ENCODE assay signal across 9 cellular contexts in genomic region chr22:22787805-22788459, GRCh38.
A peak's percentile ranks its signal among the peaks of the same experiment; 100 is the strongest.
DNase-seq lines count a peak whose midpoint lies in the region; ATAC-seq and TF ChIP-seq lines count a peak whose summit lies in the region.
"Had no signal": no experiment of that assay in that cellular context is flagged by ENCODE, and none has a peak within 500 bp of the region (broad histone marks: within the 10 kb centered on the region; RNA-seq: fewer than 3 reads in every experiment).

No MANE protein-coding gene starts in this region.

- no peak for TF ChIP-seq EP300 in sigmoid colon (IDR thresholded peaks at IDR 0.05)

- TF ChIP-seq POLR2A in HCT116 (IDR thresholded peaks at IDR 0.05; ENCODE audit: borderline replicate concordance, extremely low read depth, insufficient read depth, insufficient read length), result no peak
- no peak for TF ChIP-seq POLR2A in sigmoid colon (IDR thresholded peaks at IDR 0.05)

- H3K9me2 ChIP-seq in HCT116 (ENCODE audit: insufficient read depth), result no peaks in the 10 kb centered on the region

- intact Hi-C loops in HCT116 (cut with micrococcal nuclease) (loop anchor here (1.0 to 10.0 kb wide), 2 partner anchors 96 to 167 kb away; no protein-coding TSS in a partner anchor), heart right ventricle (cut with DNase I) (no loop called here), sigmoid colon (cut with DNase I) (no loop called here)

- H3K4me1 ChIP-seq in HCT116 (ENCODE audit: control insufficient read depth in 1 of 2, insufficient read depth in 2 of 2, low read length in 2 of 2) (no peaks in the 10 kb centered on the region), heart right ventricle (peaks cover 0 to 11% (median 0%) of the 10 kb centered on the region in 9 donors), sigmoid colon (no peaks in the 10 kb centered on the region)
- H3K4me1 ChIP-seq: uterus had no signal

- no peak overlapping the region for H3K27ac ChIP-seq in HCT116 (ENCODE audit: low read depth, low read length)
- H3K27ac ChIP-seq in RWPE1, result no peak overlapping the region
- peak overlapping the region in 1 of 10 donors; percentile 77 for H3K27ac ChIP-seq in heart right ventricle
- no peak overlapping the region for H3K27ac ChIP-seq in sigmoid colon
- H3K27ac ChIP-seq: uterus had no signal

- 56 to 64% methylated on average over 9 of the region's 9 CpGs for WGBS in heart right ventricle, 2 donors
- WGBS in sigmoid colon, 2 donors, result 38 to 51% methylated on average over 9 of the region's 9 CpGs

- peak; percentile 54; the same call in 1 of the 2 replicates for TF ChIP-seq RAD21 in HCT116 (IDR thresholded peaks at IDR 0.05; ENCODE audit: low read depth)

- RAD21 ChIA-PET in HCT116 (lab: Charles Lee; ENCODE audit: low non-redundant PET in 1 of 2, low total read pairs in 2 of 2, uncharacterized antibody in 2 of 2, unreplicated experiment in 2 of 2), result interaction anchor here (1.1 to 1.5 kb wide), 3 partner anchors 22 to 96 kb away, joined by 3 to 10 read pairs (median 4); no protein-coding TSS in a partner anchor

- H3K4me3 ChIP-seq in BJ (ENCODE audit: low read depth, low read length) (no peak overlapping the region), HCT116 (replicated peaks in 1 of 2; ENCODE audit: low read depth in 1 of 2, low read length in 2 of 2) (no peak overlapping the region), heart right ventricle (no peak overlapping the region), sigmoid colon (no peak overlapping the region)
- H3K4me3 ChIP-seq: uterus had no signal

- TF ChIP-seq CTCF in BJ (IDR thresholded peaks at IDR 0.05; ENCODE audit: insufficient read depth, low read depth, low read length) (peak; percentile 87), HCT116 (IDR thresholded peaks at IDR 0.05 in 2 of 3, conservative IDR thresholded peaks at IDR 0.05 in 1 of 3; ENCODE audit: borderline replicate concordance in 1 of 3, insufficient read depth in 1 of 3, low read depth in 2 of 3, low read length in 2 of 3) (peak; percentile 50 to 97 (median 95); a peak in 5 of 6 replicates), RWPE1 (conservative IDR thresholded peaks at IDR 0.05; ENCODE audit: low read depth) (peak; percentile 46), heart right ventricle (IDR thresholded peaks at IDR 0.05) (peak; percentile 30 to 89 (median 63)), sigmoid colon (IDR thresholded peaks at IDR 0.05) (peak in 3 of 4 experiments; percentile 29 to 45 (median 43))

- CTCF ChIA-PET in BJ (lab: Yijun Ruan, JAX) (interaction anchor here (0.6 to 4.0 kb wide), 17 partner anchors 9 to 169 kb away, joined by 3 to 15 read pairs (median 5); no protein-coding TSS in a partner anchor), HCT116 (lab: Charles Lee) (interaction anchor here (0.7 to 4.7 kb wide), 23 partner anchors 8 to 172 kb away, joined by 3 to 58 read pairs (median 5); no protein-coding TSS in a partner anchor), RWPE1 (lab: Yijun Ruan, JAX) (interaction anchor here (0.5 to 1.0 kb wide), 4 partner anchors 17 to 404 kb away, joined by 3 to 6 read pairs (median 4); no protein-coding TSS in a partner anchor)

- H3K4me2 ChIP-seq in HCT116 (ENCODE audit: low read length), result no peak overlapping the region

- no peak overlapping the region for H3K9ac ChIP-seq in HCT116 (ENCODE audit: low read length)

- H3K36me3 ChIP-seq in BJ (ENCODE audit: control insufficient read depth, insufficient read depth, low read length), result no peaks in the 10 kb centered on the region
- no peaks in the 10 kb centered on the region for H3K36me3 ChIP-seq in HCT116 (ENCODE audit: control insufficient read depth in 1 of 2, insufficient read depth in 2 of 2, low read length in 2 of 2)
- no peaks in the 10 kb centered on the region for H3K36me3 ChIP-seq in heart right ventricle
- H3K36me3 ChIP-seq in sigmoid colon, result no peaks in the 10 kb centered on the region
- H3K36me3 ChIP-seq: uterus had no signal

- no TSS peak for BruUV-seq in HCT116 (replicated peaks; lab: Mats Ljungman, UMichigan)

- H3K27me3 ChIP-seq in BJ (ENCODE audit: control insufficient read depth, insufficient read depth, low read length) (peaks cover 1% of the 10 kb centered on the region; the same call in 1 of the 2 replicates), HCT116 (ENCODE audit: insufficient read depth, low read length) (peaks cover 5% of the 10 kb centered on the region; the same call in 1 of the 2 replicates), heart right ventricle (peaks cover 0 to 40% (median 29%) of the 10 kb centered on the region in 7 donors), sigmoid colon (no peaks in the 10 kb centered on the region)
- H3K27me3 ChIP-seq: uterus had no signal

- no peaks in the 10 kb centered on the region for H4K20me1 ChIP-seq in HCT116 (ENCODE audit: insufficient read depth)

- peak; percentile 97 for ATAC-seq in HCT116
- peak in 4 of 8 donors; percentile 46 to 62 (median 58) for ATAC-seq in heart right ventricle
- ATAC-seq in HG03565 (IDR thresholded peaks at IDR 0.05; ENCODE audit: unreplicated experiment), result no peak
- no peak for ATAC-seq in HG03159 (IDR thresholded peaks at IDR 0.05; ENCODE audit: unreplicated experiment)

- DNase-seq in BJ (ENCODE audit: low read depth) (no peak), HCT116 (ENCODE audit: low read depth, low spot score) (peak; percentile 44), RWPE1 (ENCODE audit: low spot score) (no peak), heart right ventricle (peak in 1 of 2 donors; percentile 48), sigmoid colon (no peak)
- DNase-seq in activated effector memory CD4-positive, alpha-beta T cell treated with Interleukin-2 at 50 U/mL for 16 hours, result peak; percentile 55

- POLR2A ChIA-PET in BJ (lab: Charles Lee), result no interaction called here
- POLR2A ChIA-PET in HCT116 (lab: Charles Lee), result no interaction called here
- POLR2A ChIA-PET in RWPE1 (lab: Yijun Ruan, JAX; ENCODE audit: low non-redundant PET), result no interaction called here

- H3K9me3 ChIP-seq in HCT116 (ENCODE audit: control insufficient read depth in 1 of 2, insufficient read depth in 1 of 2, low read depth in 1 of 2, low read length in 2 of 2), result no peaks in the 10 kb centered on the region
- no peaks in the 10 kb centered on the region for H3K9me3 ChIP-seq in heart right ventricle
- H3K9me3 ChIP-seq in sigmoid colon, result no peaks in the 10 kb centered on the region
- H3K9me3 ChIP-seq: uterus had no signal

- no peaks in the 10 kb centered on the region for H3K79me2 ChIP-seq in HCT116 (ENCODE audit: insufficient read depth, low read length)

- no peak overlapping the region for H2AFZ ChIP-seq in HCT116 (ENCODE audit: low read depth, low read length, poor library complexity, severe bottlenecking)

TF ChIP-seq in HCT116, 20 proteins besides CTCF, POLR2A, EP300 and RAD21 (continues in another document):
- TF ChIP-seq ZFX (IDR thresholded peaks at IDR 0.05) (no peak), ZBTB33 (IDR thresholded peaks at IDR 0.05; ENCODE audit: extremely low read depth, insufficient replicate concordance, low read length) (no peak), FOSL1 (IDR thresholded peaks at IDR 0.05; ENCODE audit: low read depth) (no peak), EZH2 (IDR thresholded peaks at IDR 0.05) (no peak), YY1 (IDR thresholded peaks at IDR 0.05; ENCODE audit: extremely low read depth, insufficient replicate concordance, low read depth, low read length) (no peak), EGR1 (IDR thresholded peaks at IDR 0.05; ENCODE audit: low read depth) (no peak), POLR2AphosphoS5 (IDR thresholded peaks at IDR 0.05; ENCODE audit: low read depth, low read length) (no peak), EZH2phosphoT487 (IDR thresholded peaks at IDR 0.05; ENCODE audit: borderline replicate concordance) (no peak), CEBPB (IDR thresholded peaks at IDR 0.05; ENCODE audit: low read depth) (no peak), CBX3 (IDR thresholded peaks at IDR 0.05; ENCODE audit: low read depth) (no peak), TCF7L2 (IDR thresholded peaks at IDR 0.05; ENCODE audit: borderline replicate concordance, extremely low read depth, insufficient read depth, insufficient read length) (no peak), REST (IDR thresholded peaks at IDR 0.05; ENCODE audit: low read depth) (no peak)

Comparison
In these comparisons a context has a peak if more than half of its experiments do, and no peak if none do; other contexts are left out.
1. DNase-seq: peak in HCT116 (single experiment) and activated effector memory CD4-positive, alpha-beta T cell treated with Interleukin-2 at 50 U/mL for 16 hours (single experiment); none in BJ (single experiment), RWPE1 (single experiment) and sigmoid colon (single experiment).
2. CTCF ChIP-seq: peak in every context shown above with its lines; median percentile 95 in HCT116; 87 in BJ; 63 in heart right ventricle; 46 in RWPE1; 43 in sigmoid colon.